Comparison of ENCODE assay signal across 10 cellular contexts in the genomic region with DNA sequence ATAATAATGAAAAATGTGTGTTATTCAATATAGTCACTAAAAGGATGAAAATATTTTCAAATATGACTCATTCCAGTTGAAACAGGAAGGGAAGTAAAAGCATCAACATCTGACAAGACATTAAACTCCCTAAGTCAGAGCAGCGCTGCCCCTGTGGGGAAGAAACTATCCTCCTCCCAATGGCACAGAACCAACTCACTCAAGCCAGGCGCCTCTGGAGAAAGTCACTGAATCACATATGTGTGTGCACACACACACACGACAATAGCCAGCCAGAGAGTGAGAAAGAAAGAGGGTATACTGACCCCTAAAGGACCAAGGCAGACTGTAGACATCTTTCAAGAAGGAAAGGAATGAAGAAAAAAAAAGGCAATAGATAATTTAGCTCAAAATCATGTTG.
DNase-seq lines count a peak whose midpoint lies in the region; ATAC-seq and TF ChIP-seq lines count a peak whose summit lies in the region.
"Had no signal": no experiment of that assay in that cellular context is flagged by ENCODE, and none has a peak within 500 bp of the region (broad histone marks: within the 10 kb centered on the region; RNA-seq: fewer than 3 reads in every experiment).

No MANE protein-coding gene starts in this region.

- H3K9me3 Mint-ChIP-seq in stimulated activated naive CD8-positive, alpha-beta T cell treated with anti-CD3 and anti-CD28 coated beads, Interleukin-15, amount 100 ng/mL, for 72 hours: no peaks in the 10 kb centered on the region
- H3K9me3 Mint-ChIP-seq: activated T-cell treated with anti-CD3 and anti-CD28 coated beads, Interleukin-2, amount 50 U/mL, for 4 hours had no signal

- DNase-seq in NCI-H748 (lab: John Stamatoyannopoulos, UW; ENCODE audit: unreplicated experiment): peak; percentile 17
- no peak for DNase-seq in NCI-H748 treated with DMSO at 0.1 percent for 48 hours (lab: John Stamatoyannopoulos, UW)
- peak; percentile 34 to 81 for DNase-seq in ascending aorta (ENCODE audit: low spot score in 2 of 2)
- peak; percentile 80 for DNase-seq in iris pigment epithelial cell (ENCODE audit: low read depth)
- peak; percentile 49 for DNase-seq in ureter (ENCODE audit: low spot score)
- DNase-seq in activated CD8-positive, alpha-beta memory T cell treated with anti-CD3 and anti-CD28 coated beads, Interleukin-2, amount 50 U/mL, for 48 hours: no peak
- DNase-seq in stimulated activated naive CD8-positive, alpha-beta T cell treated with anti-CD3 and anti-CD28 coated beads, Interleukin-15, amount 100 ng/mL, for 72 hours: no peak
- no peak for DNase-seq in NCI-H2227 (lab: John Stamatoyannopoulos, UW; ENCODE audit: unreplicated experiment)
- DNase-seq: activated T-cell treated with anti-CD3 and anti-CD28 coated beads, Interleukin-2, amount 50 U/mL, for 4 hours had no signal

- ATAC-seq in stimulated activated naive CD8-positive, alpha-beta T cell treated with anti-CD3 and anti-CD28 coated beads, Interleukin-15, amount 100 ng/mL, for 72 hours: no peak
- ATAC-seq: activated T-cell treated with anti-CD3 and anti-CD28 coated beads, Interleukin-2, amount 50 U/mL, for 4 hours had no signal

- H3K4me3 Mint-ChIP-seq in stimulated activated naive CD8-positive, alpha-beta T cell treated with anti-CD3 and anti-CD28 coated beads, Interleukin-15, amount 100 ng/mL, for 72 hours: no peak overlapping the region
- H3K4me3 Mint-ChIP-seq: activated T-cell treated with anti-CD3 and anti-CD28 coated beads, Interleukin-2, amount 50 U/mL, for 4 hours had no signal

- H3K27me3 ChIP-seq in ascending aorta: no peaks in the 10 kb centered on the region

- H3K9me3 ChIP-seq in ascending aorta: no peaks in the 10 kb centered on the region

- intact Hi-C loops in ascending aorta (cut with DNase I): no loop called here

- TF ChIP-seq CTCF in ascending aorta (IDR thresholded peaks at IDR 0.05): peak in 1 of 3 experiments; percentile 15

- no peaks in the 10 kb centered on the region for H3K36me3 ChIP-seq in ascending aorta

- H3K27me3 Mint-ChIP-seq in stimulated activated naive CD8-positive, alpha-beta T cell treated with anti-CD3 and anti-CD28 coated beads, Interleukin-15, amount 100 ng/mL, for 72 hours: no peaks in the 10 kb centered on the region

- no peaks in the 10 kb centered on the region for H3K4me1 ChIP-seq in ascending aorta

- no peaks in the 10 kb centered on the region for H3K4me1 Mint-ChIP-seq in stimulated activated naive CD8-positive, alpha-beta T cell treated with anti-CD3 and anti-CD28 coated beads, Interleukin-15, amount 100 ng/mL, for 72 hours

- no peak overlapping the region for H3K27ac Mint-ChIP-seq in stimulated activated naive CD8-positive, alpha-beta T cell treated with anti-CD3 and anti-CD28 coated beads, Interleukin-15, amount 100 ng/mL, for 72 hours

- H3K27ac ChIP-seq in ascending aorta: peak overlapping the region; percentile 30 to 44

- H3K4me3 ChIP-seq in ascending aorta: no peak overlapping the region
- H3K4me3 ChIP-seq: skin epidermis had no signal

Comparison
In these comparisons a context has a peak if more than half of its experiments do, and no peak if none do; other contexts are left out.
1. DNase-seq: peak in NCI-H748 (single experiment), ascending aorta (2 of 2), iris pigment epithelial cell (single experiment) and ureter (single experiment); none in NCI-H748 treated with DMSO at 0.1 percent for 48 hours (single experiment), activated CD8-positive, alpha-beta memory T cell treated with anti-CD3 and anti-CD28 coated beads, Interleukin-2, amount 50 U/mL, for 48 hours (single experiment), stimulated activated naive CD8-positive, alpha-beta T cell treated with anti-CD3 and anti-CD28 coated beads, Interleukin-15, amount 100 ng/mL, for 72 hours (0 of 2) and NCI-H2227 (single experiment).